1 cellular context compared by ENCODE assay signal in the genomic region with DNA sequence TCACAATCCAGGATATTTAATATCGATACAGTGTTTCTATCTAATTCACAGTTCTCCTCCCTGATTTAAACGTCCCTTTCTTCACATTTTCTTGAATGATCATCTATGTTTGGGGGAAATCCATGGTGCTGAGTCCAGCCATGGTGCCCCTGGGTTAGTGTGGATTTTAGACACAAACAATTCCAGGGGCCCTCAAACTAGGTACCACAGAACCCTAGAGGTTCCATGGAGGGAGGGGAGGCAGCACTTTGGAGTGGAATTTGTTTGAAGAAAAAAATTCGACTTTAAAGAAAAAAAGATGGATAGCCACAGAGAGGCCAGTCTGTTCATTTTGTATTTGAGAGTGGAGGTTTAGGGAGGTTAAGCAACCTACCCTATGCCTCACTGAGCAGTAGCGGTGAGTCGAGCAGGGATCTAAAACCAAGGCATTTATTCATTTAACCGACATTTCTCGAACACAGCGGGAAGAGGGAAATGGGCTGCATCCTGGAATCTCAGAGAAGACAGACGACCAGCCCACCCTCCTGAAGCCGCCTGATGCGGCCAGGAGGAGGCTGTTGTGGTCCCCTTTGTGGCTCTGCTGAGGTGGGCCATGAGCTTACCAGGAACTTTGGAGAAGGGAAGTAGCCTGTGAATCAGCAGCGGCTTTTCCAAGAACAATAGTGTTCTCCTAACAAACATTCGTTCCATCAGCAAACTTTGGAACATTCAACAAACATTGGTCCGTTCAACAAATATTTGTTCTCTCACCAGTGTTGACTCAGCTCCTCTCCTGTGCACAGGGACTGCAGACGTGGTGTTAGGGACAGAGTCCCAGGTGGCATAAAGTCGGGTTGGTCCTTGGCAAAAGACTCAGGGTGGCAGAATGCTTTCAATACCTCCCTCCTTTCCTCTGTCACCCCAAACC.
TF ChIP-seq lines count a peak whose summit lies in the region.

No MANE protein-coding gene starts in this region.

TF ChIP-seq in HepG2, 621 proteins besides CTCF, POLR2A, EP300 and RAD21 (continued from another document and continues in another):
- TF ChIP-seq ISX (CRISPR knock-in tag; conservative IDR thresholded peaks at IDR 0.05), result no peak
- 0 out of 2 replicates have a peak, but pooled peaks have one; percentile 57 for TF ChIP-seq MIER2 (CRISPR knock-in tag; IDR thresholded peaks at IDR 0.05)
- TF ChIP-seq MEIS2 (CRISPR knock-in tag; IDR thresholded peaks at IDR 0.05), result peak; percentile 39; the same call in 1 of the 2 replicates
- no peak for TF ChIP-seq NFRKB (IDR thresholded peaks at IDR 0.05)
- no peak for TF ChIP-seq AKAP8 (CRISPR knock-in tag; IDR thresholded peaks at IDR 0.05)
- TF ChIP-seq, protein P1, sequence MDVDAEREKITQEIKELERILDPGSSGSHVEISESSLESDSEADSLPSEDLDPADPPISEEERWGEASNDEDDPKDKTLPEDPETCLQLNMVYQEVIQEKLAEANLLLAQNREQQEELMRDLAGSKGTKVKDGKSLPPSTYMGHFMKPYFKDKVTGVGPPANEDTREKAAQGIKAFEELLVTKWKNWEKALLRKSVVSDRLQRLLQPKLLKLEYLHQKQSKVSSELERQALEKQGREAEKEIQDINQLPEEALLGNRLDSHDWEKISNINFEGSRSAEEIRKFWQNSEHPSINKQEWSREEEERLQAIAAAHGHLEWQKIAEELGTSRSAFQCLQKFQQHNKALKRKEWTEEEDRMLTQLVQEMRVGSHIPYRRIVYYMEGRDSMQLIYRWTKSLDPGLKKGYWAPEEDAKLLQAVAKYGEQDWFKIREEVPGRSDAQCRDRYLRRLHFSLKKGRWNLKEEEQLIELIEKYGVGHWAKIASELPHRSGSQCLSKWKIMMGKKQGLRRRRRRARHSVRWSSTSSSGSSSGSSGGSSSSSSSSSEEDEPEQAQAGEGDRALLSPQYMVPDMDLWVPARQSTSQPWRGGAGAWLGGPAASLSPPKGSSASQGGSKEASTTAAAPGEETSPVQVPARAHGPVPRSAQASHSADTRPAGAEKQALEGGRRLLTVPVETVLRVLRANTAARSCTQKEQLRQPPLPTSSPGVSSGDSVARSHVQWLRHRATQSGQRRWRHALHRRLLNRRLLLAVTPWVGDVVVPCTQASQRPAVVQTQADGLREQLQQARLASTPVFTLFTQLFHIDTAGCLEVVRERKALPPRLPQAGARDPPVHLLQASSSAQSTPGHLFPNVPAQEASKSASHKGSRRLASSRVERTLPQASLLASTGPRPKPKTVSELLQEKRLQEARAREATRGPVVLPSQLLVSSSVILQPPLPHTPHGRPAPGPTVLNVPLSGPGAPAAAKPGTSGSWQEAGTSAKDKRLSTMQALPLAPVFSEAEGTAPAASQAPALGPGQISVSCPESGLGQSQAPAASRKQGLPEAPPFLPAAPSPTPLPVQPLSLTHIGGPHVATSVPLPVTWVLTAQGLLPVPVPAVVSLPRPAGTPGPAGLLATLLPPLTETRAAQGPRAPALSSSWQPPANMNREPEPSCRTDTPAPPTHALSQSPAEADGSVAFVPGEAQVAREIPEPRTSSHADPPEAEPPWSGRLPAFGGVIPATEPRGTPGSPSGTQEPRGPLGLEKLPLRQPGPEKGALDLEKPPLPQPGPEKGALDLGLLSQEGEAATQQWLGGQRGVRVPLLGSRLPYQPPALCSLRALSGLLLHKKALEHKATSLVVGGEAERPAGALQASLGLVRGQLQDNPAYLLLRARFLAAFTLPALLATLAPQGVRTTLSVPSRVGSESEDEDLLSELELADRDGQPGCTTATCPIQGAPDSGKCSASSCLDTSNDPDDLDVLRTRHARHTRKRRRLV (CRISPR knock-in tag; IDR thresholded peaks at IDR 0.05), result no peak
- TF ChIP-seq, protein P2, sequence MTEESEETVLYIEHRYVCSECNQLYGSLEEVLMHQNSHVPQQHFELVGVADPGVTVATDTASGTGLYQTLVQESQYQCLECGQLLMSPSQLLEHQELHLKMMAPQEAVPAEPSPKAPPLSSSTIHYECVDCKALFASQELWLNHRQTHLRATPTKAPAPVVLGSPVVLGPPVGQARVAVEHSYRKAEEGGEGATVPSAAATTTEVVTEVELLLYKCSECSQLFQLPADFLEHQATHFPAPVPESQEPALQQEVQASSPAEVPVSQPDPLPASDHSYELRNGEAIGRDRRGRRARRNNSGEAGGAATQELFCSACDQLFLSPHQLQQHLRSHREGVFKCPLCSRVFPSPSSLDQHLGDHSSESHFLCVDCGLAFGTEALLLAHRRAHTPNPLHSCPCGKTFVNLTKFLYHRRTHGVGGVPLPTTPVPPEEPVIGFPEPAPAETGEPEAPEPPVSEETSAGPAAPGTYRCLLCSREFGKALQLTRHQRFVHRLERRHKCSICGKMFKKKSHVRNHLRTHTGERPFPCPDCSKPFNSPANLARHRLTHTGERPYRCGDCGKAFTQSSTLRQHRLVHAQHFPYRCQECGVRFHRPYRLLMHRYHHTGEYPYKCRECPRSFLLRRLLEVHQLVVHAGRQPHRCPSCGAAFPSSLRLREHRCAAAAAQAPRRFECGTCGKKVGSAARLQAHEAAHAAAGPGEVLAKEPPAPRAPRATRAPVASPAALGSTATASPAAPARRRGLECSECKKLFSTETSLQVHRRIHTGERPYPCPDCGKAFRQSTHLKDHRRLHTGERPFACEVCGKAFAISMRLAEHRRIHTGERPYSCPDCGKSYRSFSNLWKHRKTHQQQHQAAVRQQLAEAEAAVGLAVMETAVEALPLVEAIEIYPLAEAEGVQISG (CRISPR knock-in tag; IDR thresholded peaks at IDR 0.05), result 0 out of 2 replicates have a peak, but pooled peaks have one; percentile 28
- TF ChIP-seq ZNF878 (CRISPR knock-in tag; IDR thresholded peaks at IDR 0.05), result peak; percentile 31; the same call in 1 of the 2 replicates
- TF ChIP-seq ZNF775 (CRISPR knock-in tag; IDR thresholded peaks at IDR 0.05; ENCODE audit: borderline replicate concordance), result no peak
- TF ChIP-seq, protein P3, sequence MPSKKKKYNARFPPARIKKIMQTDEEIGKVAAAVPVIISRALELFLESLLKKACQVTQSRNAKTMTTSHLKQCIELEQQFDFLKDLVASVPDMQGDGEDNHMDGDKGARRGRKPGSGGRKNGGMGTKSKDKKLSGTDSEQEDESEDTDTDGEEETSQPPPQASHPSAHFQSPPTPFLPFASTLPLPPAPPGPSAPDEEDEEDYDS (CRISPR knock-in tag; IDR thresholded peaks at IDR 0.05), result peak; percentile 41; the same call in 1 of the 2 replicates
- TF ChIP-seq, protein P4, sequence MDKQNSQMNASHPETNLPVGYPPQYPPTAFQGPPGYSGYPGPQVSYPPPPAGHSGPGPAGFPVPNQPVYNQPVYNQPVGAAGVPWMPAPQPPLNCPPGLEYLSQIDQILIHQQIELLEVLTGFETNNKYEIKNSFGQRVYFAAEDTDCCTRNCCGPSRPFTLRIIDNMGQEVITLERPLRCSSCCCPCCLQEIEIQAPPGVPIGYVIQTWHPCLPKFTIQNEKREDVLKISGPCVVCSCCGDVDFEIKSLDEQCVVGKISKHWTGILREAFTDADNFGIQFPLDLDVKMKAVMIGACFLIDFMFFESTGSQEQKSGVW (CRISPR knock-in tag; IDR thresholded peaks at IDR 0.05; ENCODE audit: borderline replicate concordance), result no peak
- no peak for TF ChIP-seq MLLT10 (CRISPR knock-in tag; IDR thresholded peaks at IDR 0.05)
- no peak for TF ChIP-seq ZFP62 (CRISPR knock-in tag; IDR thresholded peaks at IDR 0.05)
- no peak for TF ChIP-seq PLRG1 (conservative IDR thresholded peaks at IDR 0.05)
- no peak for TF ChIP-seq ZNF737 (CRISPR knock-in tag; IDR thresholded peaks at IDR 0.05; ENCODE audit: borderline replicate concordance)
- no peak for TF ChIP-seq ZNF564 (CRISPR knock-in tag; IDR thresholded peaks at IDR 0.05)
- TF ChIP-seq, protein P5, sequence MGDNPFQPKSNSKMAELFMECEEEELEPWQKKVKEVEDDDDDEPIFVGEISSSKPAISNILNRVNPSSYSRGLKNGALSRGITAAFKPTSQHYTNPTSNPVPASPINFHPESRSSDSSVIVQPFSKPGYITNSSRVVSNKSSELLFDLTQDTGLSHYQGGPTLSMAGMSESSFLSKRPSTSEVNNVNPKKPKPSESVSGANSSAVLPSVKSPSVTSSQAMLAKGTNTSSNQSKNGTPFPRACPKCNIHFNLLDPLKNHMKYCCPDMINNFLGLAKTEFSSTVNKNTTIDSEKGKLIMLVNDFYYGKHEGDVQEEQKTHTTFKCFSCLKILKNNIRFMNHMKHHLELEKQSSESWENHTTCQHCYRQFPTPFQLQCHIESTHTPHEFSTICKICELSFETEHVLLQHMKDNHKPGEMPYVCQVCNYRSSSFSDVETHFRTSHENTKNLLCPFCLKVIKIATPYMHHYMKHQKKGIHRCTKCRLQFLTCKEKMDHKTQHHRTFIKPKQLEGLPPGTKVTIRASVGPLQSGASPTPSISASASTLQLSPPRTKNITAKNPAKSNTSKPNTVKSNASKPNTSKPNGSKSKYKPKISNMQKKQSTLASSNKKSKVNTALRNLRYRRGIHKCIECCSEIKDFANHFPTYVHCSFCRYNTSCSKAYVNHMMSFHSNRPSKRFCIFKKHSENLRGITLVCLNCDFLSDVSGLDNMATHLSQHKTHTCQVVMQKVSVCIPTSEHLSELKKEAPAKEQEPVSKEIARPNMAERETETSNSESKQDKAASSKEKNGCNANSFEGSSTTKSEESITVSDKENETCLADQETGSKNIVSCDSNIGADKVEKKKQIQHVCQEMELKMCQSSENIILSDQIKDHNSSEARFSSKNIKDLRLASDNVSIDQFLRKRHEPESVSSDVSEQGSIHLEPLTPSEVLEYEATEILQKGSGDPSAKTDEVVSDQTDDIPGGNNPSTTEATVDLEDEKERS (CRISPR knock-in tag; IDR thresholded peaks at IDR 0.05), result no peak
- no peak for TF ChIP-seq LBX2 (CRISPR knock-in tag; IDR thresholded peaks at IDR 0.05; ENCODE audit: borderline replicate concordance)
- no peak; the same call in 1 of the 2 replicates for TF ChIP-seq NFE2L2 (IDR thresholded peaks at IDR 0.05; ENCODE audit: low read length)
- TF ChIP-seq ZNF746 (CRISPR knock-in tag; IDR thresholded peaks at IDR 0.05), result no peak
- peak; percentile 94 for TF ChIP-seq FOSL2 (CRISPR knock-in tag; IDR thresholded peaks at IDR 0.05)
- TF ChIP-seq, protein P6, sequence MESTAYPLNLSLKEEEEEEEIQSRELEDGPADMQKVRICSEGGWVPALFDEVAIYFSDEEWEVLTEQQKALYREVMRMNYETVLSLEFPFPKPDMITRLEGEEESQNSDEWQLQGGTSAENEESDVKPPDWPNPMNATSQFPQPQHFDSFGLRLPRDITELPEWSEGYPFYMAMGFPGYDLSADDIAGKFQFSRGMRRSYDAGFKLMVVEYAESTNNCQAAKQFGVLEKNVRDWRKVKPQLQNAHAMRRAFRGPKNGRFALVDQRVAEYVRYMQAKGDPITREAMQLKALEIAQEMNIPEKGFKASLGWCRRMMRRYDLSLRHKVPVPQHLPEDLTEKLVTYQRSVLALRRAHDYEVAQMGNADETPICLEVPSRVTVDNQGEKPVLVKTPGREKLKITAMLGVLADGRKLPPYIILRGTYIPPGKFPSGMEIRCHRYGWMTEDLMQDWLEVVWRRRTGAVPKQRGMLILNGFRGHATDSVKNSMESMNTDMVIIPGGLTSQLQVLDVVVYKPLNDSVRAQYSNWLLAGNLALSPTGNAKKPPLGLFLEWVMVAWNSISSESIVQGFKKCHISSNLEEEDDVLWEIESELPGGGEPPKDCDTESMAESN (CRISPR knock-in tag; conservative IDR thresholded peaks at IDR 0.05), result 0 out of 2 replicates have a peak, but pooled peaks have one; percentile 26
- TF ChIP-seq MBD4 (IDR thresholded peaks at IDR 0.05; ENCODE audit: borderline replicate concordance, low read length), result peak; percentile 78; the same call in 1 of the 2 replicates
- no peak for TF ChIP-seq ELK4 (CRISPR knock-in tag; IDR thresholded peaks at IDR 0.05; ENCODE audit: borderline replicate concordance)
- no peak for TF ChIP-seq ZNF598 (CRISPR knock-in tag; IDR thresholded peaks at IDR 0.05; ENCODE audit: borderline replicate concordance)
- TF ChIP-seq ZNF709 (CRISPR knock-in tag; IDR thresholded peaks at IDR 0.05), result no peak
- no peak for TF ChIP-seq PAWR (CRISPR knock-in tag; IDR thresholded peaks at IDR 0.05; ENCODE audit: borderline replicate concordance)
- TF ChIP-seq, protein P7, sequence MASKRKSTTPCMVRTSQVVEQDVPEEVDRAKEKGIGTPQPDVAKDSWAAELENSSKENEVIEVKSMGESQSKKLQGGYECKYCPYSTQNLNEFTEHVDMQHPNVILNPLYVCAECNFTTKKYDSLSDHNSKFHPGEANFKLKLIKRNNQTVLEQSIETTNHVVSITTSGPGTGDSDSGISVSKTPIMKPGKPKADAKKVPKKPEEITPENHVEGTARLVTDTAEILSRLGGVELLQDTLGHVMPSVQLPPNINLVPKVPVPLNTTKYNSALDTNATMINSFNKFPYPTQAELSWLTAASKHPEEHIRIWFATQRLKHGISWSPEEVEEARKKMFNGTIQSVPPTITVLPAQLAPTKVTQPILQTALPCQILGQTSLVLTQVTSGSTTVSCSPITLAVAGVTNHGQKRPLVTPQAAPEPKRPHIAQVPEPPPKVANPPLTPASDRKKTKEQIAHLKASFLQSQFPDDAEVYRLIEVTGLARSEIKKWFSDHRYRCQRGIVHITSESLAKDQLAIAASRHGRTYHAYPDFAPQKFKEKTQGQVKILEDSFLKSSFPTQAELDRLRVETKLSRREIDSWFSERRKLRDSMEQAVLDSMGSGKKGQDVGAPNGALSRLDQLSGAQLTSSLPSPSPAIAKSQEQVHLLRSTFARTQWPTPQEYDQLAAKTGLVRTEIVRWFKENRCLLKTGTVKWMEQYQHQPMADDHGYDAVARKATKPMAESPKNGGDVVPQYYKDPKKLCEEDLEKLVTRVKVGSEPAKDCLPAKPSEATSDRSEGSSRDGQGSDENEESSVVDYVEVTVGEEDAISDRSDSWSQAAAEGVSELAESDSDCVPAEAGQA (IDR thresholded peaks at IDR 0.05; ENCODE audit: low read depth), result no peak
- TF ChIP-seq, protein P7 (CRISPR knock-in tag; IDR thresholded peaks at IDR 0.05; ENCODE audit: borderline replicate concordance), result no peak
